Comparison of ENCODE assay signal across 12 cellular contexts in the genomic region with DNA sequence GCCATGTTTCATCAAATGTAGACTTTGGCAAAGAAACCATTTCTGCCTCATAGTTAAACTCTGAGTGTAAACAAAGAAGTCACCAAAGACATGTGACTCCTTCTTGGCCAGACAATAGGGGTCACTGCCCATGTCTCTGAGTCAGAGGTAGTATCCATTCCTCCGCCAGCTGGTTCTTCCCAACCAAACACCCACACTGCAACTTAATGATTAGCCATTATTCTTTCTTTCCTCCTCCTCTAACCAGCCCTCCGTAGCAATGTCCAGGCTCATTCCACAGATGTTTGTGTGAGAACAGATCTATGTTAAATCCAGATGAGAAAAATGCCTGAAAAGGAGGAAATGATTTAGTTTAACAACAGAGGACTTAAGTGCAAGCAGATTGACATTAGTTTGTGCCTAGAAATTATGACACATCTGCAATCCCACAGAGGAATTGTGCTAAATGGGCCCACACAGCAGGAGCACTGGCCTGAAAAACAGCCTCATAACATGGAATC.
DNase-seq lines count a peak whose midpoint lies in the region; ATAC-seq, FAIRE-seq and TF ChIP-seq lines count a peak whose summit lies in the region.
"Had no signal": no experiment of that assay in that cellular context is flagged by ENCODE, and none has a peak within 500 bp of the region (broad histone marks: within the 10 kb centered on the region; RNA-seq: fewer than 3 reads in every experiment).

No MANE protein-coding gene starts in this region.

- no peak overlapping the region for H2AK5ac ChIP-seq in H1 (ENCODE audit: low read depth, low read length)

- peak in 1 of 2 experiments; percentile 67; a peak in 4 of 5 replicates for TF ChIP-seq RAD21 in A549 (conservative IDR thresholded peaks at IDR 0.05 in 1 of 2, IDR thresholded peaks at IDR 0.05 in 1 of 2)
- 0 out of 2 replicates have a peak, but pooled peaks have one; percentile 16 for TF ChIP-seq RAD21 in Ishikawa (IDR thresholded peaks at IDR 0.05; ENCODE audit: low read depth)
- TF ChIP-seq RAD21 in H1 (IDR thresholded peaks at IDR 0.05 in 1 of 2, conservative IDR thresholded peaks at IDR 0.05 in 1 of 2; ENCODE audit: low read depth in 2 of 2, low read length in 2 of 2): no peak

- H3K4me1 ChIP-seq in A549 (peaks cover 28% of the 10 kb centered on the region), H1 (replicated peaks in 1 of 4; ENCODE audit: control insufficient read depth in 3 of 4, insufficient read depth in 4 of 4, low read length in 3 of 4) (no peaks in the 10 kb centered on the region; a peak in 1 of 7 replicates), lower lobe of right lung (no peaks in the 10 kb centered on the region)

- H2BK20ac ChIP-seq in H1 (ENCODE audit: low read length): no peak overlapping the region

- H3K36me3 ChIP-seq in H1 (ENCODE audit: control insufficient read depth in 2 of 4, insufficient read depth in 4 of 4, low read length in 3 of 4) (no peaks in the 10 kb centered on the region), lower lobe of right lung (no peaks in the 10 kb centered on the region)

- no peak overlapping the region for H2BK5ac ChIP-seq in H1 (ENCODE audit: low read depth, low read length)

- H3K56ac ChIP-seq in H1 (replicated peaks; ENCODE audit: insufficient read length, low read depth, low read length): no peak overlapping the region

- FAIRE-seq in A549 (lab: Jason Lieb, UNC) (no peak), H1 (lab: Jason Lieb, UNC) (no peak)
- FAIRE-seq: A204.1 had no signal

- H3K14ac ChIP-seq in H1 (ENCODE audit: insufficient read length): no peak overlapping the region

- H3K4me2 ChIP-seq in A549 (peak overlapping the region; percentile 68), H1 (ENCODE audit: insufficient read depth in 1 of 2, low read depth in 2 of 2, low read length in 2 of 2) (no peak overlapping the region)

- TF ChIP-seq CTCF in A549 (IDR thresholded peaks at IDR 0.05): no peak
- TF ChIP-seq CTCF in H1 (IDR thresholded peaks at IDR 0.05; ENCODE audit: control extremely low read depth in 1 of 3, insufficient read depth in 1 of 3, low read depth in 1 of 3, low read length in 3 of 3): no peak
- no peak for TF ChIP-seq CTCF in lower lobe of right lung (IDR thresholded peaks at IDR 0.05)

- no peak overlapping the region for H3K18ac ChIP-seq in H1 (ENCODE audit: extremely low read depth, low read length)

- no peak overlapping the region for H2BK120ac ChIP-seq in H1 (replicated peaks; ENCODE audit: low read depth, low read length)

- H2BK15ac ChIP-seq in H1 (ENCODE audit: low read length): no peak overlapping the region

- H4K20me1 ChIP-seq in H1 (replicated peaks in 1 of 2; ENCODE audit: control insufficient read depth in 1 of 2, insufficient read depth in 2 of 2, low read length in 2 of 2): peaks cover 0 to 3% of the 10 kb centered on the region in 2 experiments

- H3K9me3 ChIP-seq in A549 (no peaks in the 10 kb centered on the region), H1 (ENCODE audit: insufficient read depth in 2 of 2, low read depth in 1 of 2, low read length in 1 of 2) (no peaks in the 10 kb centered on the region; a peak in 1 of 4 replicates), lower lobe of right lung (no peaks in the 10 kb centered on the region)

- H4K8ac ChIP-seq in H1 (ENCODE audit: extremely low read depth, insufficient read depth, low read length): no peak overlapping the region

- H4K91ac ChIP-seq in H1 (replicated peaks; ENCODE audit: insufficient read length, low read length): no peak overlapping the region

- H3K4ac ChIP-seq in H1 (replicated peaks; ENCODE audit: insufficient read length, low read depth, low read length): no peak overlapping the region

- H3K23me2 ChIP-seq in H1 (ENCODE audit: low read depth, low read length): peaks cover 9% of the 10 kb centered on the region; the same call in 1 of the 2 replicates

- no peak overlapping the region for H3K23ac ChIP-seq in H1 (ENCODE audit: insufficient read length)

- no peak overlapping the region for H4K5ac ChIP-seq in H1 (ENCODE audit: insufficient read length, low read depth, low read length)

- H3K79me1 ChIP-seq in H1 (ENCODE audit: low read depth, low read length): no peaks in the 10 kb centered on the region

- H3K27me3 ChIP-seq in H1 (replicated peaks in 1 of 4; ENCODE audit: control insufficient read depth in 3 of 4, extremely low read depth in 1 of 4, insufficient read depth in 3 of 4, low read length in 3 of 4): no peaks in the 10 kb centered on the region
- H3K27me3 ChIP-seq in lower lobe of right lung (ENCODE audit: low read depth): no peaks in the 10 kb centered on the region

- no peak for TF ChIP-seq POLR2A in A549 (IDR thresholded peaks at IDR 0.05; ENCODE audit: low read length)
- no peak for TF ChIP-seq POLR2A in H1 (IDR thresholded peaks at IDR 0.05; ENCODE audit: control extremely low read depth in 1 of 2, low read depth in 2 of 2, low read length in 2 of 2)

- H2BK12ac ChIP-seq in H1 (ENCODE audit: low read depth, low read length): no peak overlapping the region

- H3K4me3 ChIP-seq in A549 (no peak overlapping the region), H1 (ENCODE audit: extremely low read depth in 1 of 4, insufficient read depth in 2 of 4, low read depth in 3 of 4, low read length in 4 of 4) (no peak overlapping the region), lower lobe of right lung (no peak overlapping the region)

- 5% methylated on average over 2 of the region's 2 CpGs for WGBS in A549 (ENCODE audit: missing lambda C conversion rate)
- 77% methylated on average over 2 of the region's 2 CpGs; no CpG with 5 or more reads in 1 of the 2 experiments for WGBS in H1 (ENCODE audit: extremely low coverage in 1 of 2, insufficient coverage in 1 of 2, insufficient read length in 1 of 2, insufficient replicate concordance in 2 of 2, low coverage in 1 of 2, low lambda C conversion rate in 2 of 2, missing lambda C conversion rate in 1 of 2), 2 experiments

- 0 out of 2 replicates have a peak overlapping the region, but pooled peaks have one; percentile 12 for H2AFZ ChIP-seq in H1 (ENCODE audit: low read length)

- H3K27ac ChIP-seq in A549: peak overlapping the region; percentile 81 to 88
- no peak overlapping the region for H3K27ac ChIP-seq in H1 (ENCODE audit: low read depth, low read length)
- H3K27ac ChIP-seq in lower lobe of right lung: no peak overlapping the region

- ATAC-seq in A549: peak; percentile 90 to 95
- peak; percentile 73 to 80 for ATAC-seq in lower lobe of right lung
- no peak for ATAC-seq in GM18867 (IDR thresholded peaks at IDR 0.05; ENCODE audit: unreplicated experiment)
- ATAC-seq: natural killer cell had no signal

- intact Hi-C loops in lower lobe of right lung (cut with DNase I): no loop called here

- DNase-seq in A549 (ENCODE audit: low read depth in 1 of 2, low spot score in 1 of 2) (peak; percentile 87), H1 (ENCODE audit: low read depth in 1 of 2, low spot score in 2 of 2) (no peak), lower lobe of right lung (no peak), MV-4-11 (lab: John Stamatoyannopoulos, UW) (no peak), cortex of kidney (lab: John Stamatoyannopoulos, UW) (no peak)
- DNase-seq in activated CD4-positive, alpha-beta T cell treated with anti-CD3 and anti-CD28 coated beads for 1 hour: no peak
- DNase-seq: cerebellar nuclear complex, natural killer cell, NCI-H2171 treated with DMSO at 0.1 percent for 48 hours had no signal

- POLR2A ChIA-PET in A549 (lab: Yijun Ruan, JAX) (interaction anchor here (0.5 to 1.2 kb wide), 4 partner anchors 57 to 157 kb away, joined by 3 to 10 read pairs (median 4); no protein-coding TSS in a partner anchor), H1 (lab: Charles Lee; ENCODE audit: partially characterized antibody) (no interaction called here)

- CTCF ChIA-PET in A549 (lab: Yijun Ruan, JAX) (interaction anchor here (0.8 to 1.0 kb wide), 3 partner anchors 9 to 286 kb away, joined by 3 read pairs; no protein-coding TSS in a partner anchor), H1 (lab: Charles Lee; ENCODE audit: partially characterized antibody) (no interaction called here)

- no peaks in the 10 kb centered on the region for H3K79me2 ChIP-seq in H1 (ENCODE audit: control insufficient read depth in 1 of 2, insufficient read depth in 2 of 2, low read length in 2 of 2)

- H3K9ac ChIP-seq in H1 (replicated peaks in 1 of 4; ENCODE audit: extremely low read depth in 1 of 4, low read depth in 3 of 4, low read length in 3 of 4): no peak overlapping the region

- TF ChIP-seq EP300 in A549 (IDR thresholded peaks at IDR 0.05) (peak; percentile 78 to 84; a peak in 4 of 5 replicates), Ishikawa (IDR thresholded peaks at IDR 0.05; ENCODE audit: borderline replicate concordance) (peak; percentile 83), H1 (IDR thresholded peaks at IDR 0.05; ENCODE audit: borderline replicate concordance in 1 of 2, low read depth in 2 of 2, low read length in 2 of 2) (no peak)

TF ChIP-seq in Ishikawa, 13 proteins besides CTCF, POLR2A, EP300 and RAD21 (continues in another document):
- TF ChIP-seq, protein P1, sequence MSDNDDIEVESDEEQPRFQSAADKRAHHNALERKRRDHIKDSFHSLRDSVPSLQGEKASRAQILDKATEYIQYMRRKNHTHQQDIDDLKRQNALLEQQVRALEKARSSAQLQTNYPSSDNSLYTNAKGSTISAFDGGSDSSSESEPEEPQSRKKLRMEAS (IDR thresholded peaks at IDR 0.05): peak; percentile 50; the same call in 1 of the 2 replicates
- no peak for TF ChIP-seq TAF1 (IDR thresholded peaks at IDR 0.05; ENCODE audit: low read depth)
- TF ChIP-seq EGR1 (IDR thresholded peaks at IDR 0.05): peak; percentile 39; the same call in 1 of the 2 replicates
- peak; percentile 48; the same call in 1 of the 2 replicates for TF ChIP-seq FOXM1 (IDR thresholded peaks at IDR 0.05; ENCODE audit: borderline replicate concordance, low read depth)
- TF ChIP-seq ZBTB7A (IDR thresholded peaks at IDR 0.05; ENCODE audit: low read depth): no peak

TF ChIP-seq in H1, 55 proteins besides CTCF, POLR2A, EP300 and RAD21 (continues in another document):
- TF ChIP-seq POU5F1 (IDR thresholded peaks at IDR 0.05; ENCODE audit: low read depth, low read length) (no peak), HDAC2 (IDR thresholded peaks at IDR 0.05; ENCODE audit: borderline replicate concordance in 1 of 2, low read depth in 2 of 2, low read length in 2 of 2) (no peak), CBX5 (IDR thresholded peaks at IDR 0.05; ENCODE audit: low read depth, low read length) (no peak), CTBP2 (IDR thresholded peaks at IDR 0.05; ENCODE audit: borderline replicate concordance, insufficient read depth, insufficient read length, low read length) (no peak)

Comparison
In these comparisons a context has a peak if more than half of its experiments do, and no peak if none do; other contexts are left out.
1. DNase-seq: peak in A549 (2 of 2); none in H1 (0 of 2), lower lobe of right lung (single experiment), MV-4-11 (single experiment), cortex of kidney (single experiment) and activated CD4-positive, alpha-beta T cell treated with anti-CD3 and anti-CD28 coated beads for 1 hour (single experiment).
2. H3K27ac ChIP-seq: peak in A549 (2 of 2); none in H1 (single experiment) and lower lobe of right lung (single experiment).